In genomic region chr9:74952281-74953151, GRCh38 we compare ENCODE assay signal across 1 cellular context.
TF ChIP-seq lines count a peak whose summit lies in the region.

Gene C9orf40, minus strand, starts transcription at chr9:74952912. Its CDS starts 301 bp downstream, at chr9:74952611.

TF ChIP-seq in K562, 482 proteins besides CTCF, POLR2A, EP300 and RAD21 (continued from another document and continues in another):
- TF ChIP-seq ZNF280A (IDR thresholded peaks at IDR 0.05; ENCODE audit: low read depth, partially characterized antibody) (no peak), U2AF2 (optimal IDR thresholded peaks at IDR 0.05; ENCODE audit: low read depth, low read length) (no peak), ELK3 (CRISPR knock-in tag; IDR thresholded peaks at IDR 0.05) (no peak), ZNF583 (CRISPR knock-in tag; IDR thresholded peaks at IDR 0.05) (peak; percentile 52; the same call in 1 of the 2 replicates), CTBP1 (IDR thresholded peaks at IDR 0.05; ENCODE audit: borderline replicate concordance) (peak; percentile 61; the same call in 1 of the 2 replicates), MECOM (CRISPR knock-in tag; IDR thresholded peaks at IDR 0.05) (no peak), EP400 (IDR thresholded peaks at IDR 0.05) (peak; percentile 90), THAP12 (CRISPR knock-in tag; IDR thresholded peaks at IDR 0.05) (peak; percentile 38; the same call in 1 of the 2 replicates), CC2D1A (IDR thresholded peaks at IDR 0.05) (no peak), THRAP3 (IDR thresholded peaks at IDR 0.05; ENCODE audit: borderline replicate concordance) (no peak), ETS1 (conservative IDR thresholded peaks at IDR 0.05; ENCODE audit: control insufficient read depth, low read depth, low read length) (no peak), SAFB2 (IDR thresholded peaks at IDR 0.05; ENCODE audit: borderline replicate concordance, low read depth, low read length, severe bottlenecking) (no peak), STAT5A (IDR thresholded peaks at IDR 0.05; ENCODE audit: borderline replicate concordance, low read length) (no peak), ZNF217 (CRISPR knock-in tag; IDR thresholded peaks at IDR 0.05) (no peak), ELF1 (tag; IDR thresholded peaks at IDR 0.05) (peak; percentile 80), KAT2B (IDR thresholded peaks at IDR 0.05; ENCODE audit: low read depth, low read length) (no peak), CHD4 (IDR thresholded peaks at IDR 0.05; ENCODE audit: insufficient read depth, insufficient replicate concordance, low read depth, low read length, poor library complexity, severe bottlenecking) (no peak), ZBTB7A (IDR thresholded peaks at IDR 0.05; ENCODE audit: borderline replicate concordance, control insufficient read depth, low read depth, low read length) (0 out of 2 replicates have a peak, but pooled peaks have one; percentile 32), MYBL2 (IDR thresholded peaks at IDR 0.05; ENCODE audit: low read depth) (peak; percentile 75), MYBL2 (CRISPR knock-in tag; IDR thresholded peaks at IDR 0.05; ENCODE audit: borderline replicate concordance) (no peak), MLX (CRISPR knock-in tag; conservative IDR thresholded peaks at IDR 0.05) (no peak), TAF7 (tag; IDR thresholded peaks at IDR 0.05) (no peak), BRCA1 (IDR thresholded peaks at IDR 0.05) (no peak), BRCA1 (CRISPR knock-in tag; IDR thresholded peaks at IDR 0.05) (no peak), MXI1 (IDR thresholded peaks at IDR 0.05; ENCODE audit: low read depth, low read length) (no peak), HDAC8 (tag; IDR thresholded peaks at IDR 0.05) (no peak), GTF2F1 (IDR thresholded peaks at IDR 0.05; ENCODE audit: low read depth, low read length) (no peak), KLF13 (tag; IDR thresholded peaks at IDR 0.05; ENCODE audit: borderline replicate concordance, low read depth) (0 out of 2 replicates have a peak, but pooled peaks have one; percentile 21), ZC3H8 (IDR thresholded peaks at IDR 0.05) (no peak), HNRNPLL (IDR thresholded peaks at IDR 0.05; ENCODE audit: low read depth, low read length, poor library complexity, severe bottlenecking) (peak; percentile 56), ZNF407 (IDR thresholded peaks at IDR 0.05; ENCODE audit: low read depth) (no peak), TFAM (CRISPR knock-in tag; conservative IDR thresholded peaks at IDR 0.05) (no peak), ZNF3 (CRISPR knock-in tag; IDR thresholded peaks at IDR 0.05) (no peak), ZEB2 (IDR thresholded peaks at IDR 0.05) (no peak), ZNF76 (CRISPR knock-in tag; IDR thresholded peaks at IDR 0.05; ENCODE audit: borderline replicate concordance) (0 out of 2 replicates have a peak, but pooled peaks have one; percentile 83), NBN (IDR thresholded peaks at IDR 0.05; ENCODE audit: low read depth) (peak; percentile 35; the same call in 1 of the 2 replicates), SREBF1 (IDR thresholded peaks at IDR 0.05; ENCODE audit: borderline replicate concordance, low read depth, low read length) (no peak), ZNF239 (CRISPR knock-in tag; IDR thresholded peaks at IDR 0.05) (no peak), NFIX (CRISPR knock-in tag; IDR thresholded peaks at IDR 0.05; ENCODE audit: low read depth) (no peak), FOXK1 (CRISPR knock-in tag; IDR thresholded peaks at IDR 0.05; ENCODE audit: borderline replicate concordance) (no peak), RBM17 (IDR thresholded peaks at IDR 0.05; ENCODE audit: borderline replicate concordance, low read depth, low read length) (no peak), PKNOX1 (IDR thresholded peaks at IDR 0.05) (peak; percentile 13; the same call in 1 of the 2 replicates), ID3 (CRISPR knock-in tag; IDR thresholded peaks at IDR 0.05) (no peak), ID3 (tag; IDR thresholded peaks at IDR 0.05) (peak; percentile 30; the same call in 1 of the 2 replicates), ZNF175 (CRISPR knock-in tag; IDR thresholded peaks at IDR 0.05; ENCODE audit: low read depth) (peak; percentile 5; the same call in 1 of the 2 replicates), MEIS2 (IDR thresholded peaks at IDR 0.05; ENCODE audit: partially characterized antibody) (peak; percentile 63), CLOCK (CRISPR knock-in tag; IDR thresholded peaks at IDR 0.05; ENCODE audit: borderline replicate concordance) (no peak), PCBP1 (IDR thresholded peaks at IDR 0.05; ENCODE audit: low read depth, low read length, poor library complexity, severe bottlenecking) (peak; percentile 34)
